Comparison of ENCODE assay signal across 8 cellular contexts in genomic region chr20:43590392-43591303, GRCh38. TPM values are rescaled to one million over a fixed set of nuclear protein-coding genes. Genes with fewer than 3 reads are reported as not detected.
DNase-seq lines count a peak whose midpoint lies in the region; ATAC-seq, FAIRE-seq and TF ChIP-seq lines count a peak whose summit lies in the region.

A gene with protein sequence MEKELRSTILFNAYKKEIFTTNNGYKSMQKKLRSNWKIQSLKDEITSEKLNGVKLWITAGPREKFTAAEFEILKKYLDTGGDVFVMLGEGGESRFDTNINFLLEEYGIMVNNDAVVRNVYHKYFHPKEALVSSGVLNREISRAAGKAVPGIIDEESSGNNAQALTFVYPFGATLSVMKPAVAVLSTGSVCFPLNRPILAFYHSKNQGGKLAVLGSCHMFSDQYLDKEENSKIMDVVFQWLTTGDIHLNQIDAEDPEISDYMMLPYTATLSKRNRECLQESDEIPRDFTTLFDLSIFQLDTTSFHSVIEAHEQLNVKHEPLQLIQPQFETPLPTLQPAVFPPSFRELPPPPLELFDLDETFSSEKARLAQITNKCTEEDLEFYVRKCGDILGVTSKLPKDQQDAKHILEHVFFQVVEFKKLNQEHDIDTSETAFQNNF (plus strand): TSS chr20:43590937. CDS start chr20:43594699, 3,762 bp downstream.

- BruUV-seq in Calu3 (replicated peaks; lab: Mats Ljungman, UMichigan) (no TSS peak), endothelial cell of umbilical vein (replicated peaks; lab: Mats Ljungman, UMichigan) (TSS peak; percentile 83)

- dilution Hi-C loops in endothelial cell of umbilical vein (cut with MboI; ENCODE audit: extremely low pct_ligation_motif_present, low sequenced_read_pairs), result no loop called here

- peak; percentile 32 for TF ChIP-seq POLR2A in endothelial cell of umbilical vein (IDR thresholded peaks at IDR 0.05; ENCODE audit: low read depth, low read length)

- peaks cover 21% of the 10 kb centered on the region for H3K4me1 Mint-ChIP-seq in Calu3 (ENCODE audit: low read depth, unreplicated experiment)

- TF ChIP-seq CTCF in Calu3 (IDR thresholded peaks at IDR 0.05; ENCODE audit: unreplicated experiment) (no peak), OCI-LY3 (IDR thresholded peaks at IDR 0.05; ENCODE audit: low read depth, low read length) (no peak), endothelial cell of umbilical vein (IDR thresholded peaks at IDR 0.05; ENCODE audit: extremely low read depth in 1 of 2, insufficient read depth in 1 of 2, low read depth in 1 of 2, low read length in 2 of 2) (no peak)

- peak within 1 kb of the TSS; percentile 74 for H3K9ac ChIP-seq in OCI-LY3 (ENCODE audit: low read length)
- H3K9ac ChIP-seq in endothelial cell of umbilical vein (replicated peaks; ENCODE audit: extremely low read depth, insufficient read depth, low read length), result peak within 1 kb of the TSS; percentile 76

- H3K9me1 ChIP-seq in endothelial cell of umbilical vein (replicated peaks; ENCODE audit: control insufficient read depth, extremely low read depth, insufficient read depth, low read length), result no peaks in the 10 kb centered on the region

- peak within 1 kb of the TSS; percentile 99 for H3K4me3 Mint-ChIP-seq in Calu3 (ENCODE audit: low read depth, unreplicated experiment)

- peak within 1 kb of the TSS; percentile 81 for H3K27ac Mint-ChIP-seq in Calu3 (ENCODE audit: unreplicated experiment)

- peak within 1 kb of the TSS; percentile 94 for H2AFZ ChIP-seq in OCI-LY3 (ENCODE audit: low read depth, low read length)
- H2AFZ ChIP-seq in endothelial cell of umbilical vein (ENCODE audit: low read depth, low read length), result peak within 1 kb of the TSS; percentile 95

- peaks cover 7% of the 10 kb centered on the region; the same call in 1 of the 2 replicates for H3K79me2 ChIP-seq in OCI-LY3 (ENCODE audit: low read length)
- peaks cover 3% of the 10 kb centered on the region for H3K79me2 ChIP-seq in endothelial cell of umbilical vein (ENCODE audit: control insufficient read depth, insufficient read depth, low read length)

- peaks cover 11% of the 10 kb centered on the region for H3K4me1 ChIP-seq in OCI-LY3 (ENCODE audit: low read length)
- H3K4me1 ChIP-seq in endothelial cell of umbilical vein (ENCODE audit: control insufficient read depth, extremely low read depth, insufficient read depth, low read length), result peaks cover 9% of the 10 kb centered on the region

- H3K36me3 Mint-ChIP-seq in Calu3 (ENCODE audit: insufficient read depth, unreplicated experiment), result peaks cover 30% of the 10 kb centered on the region

- H3K36me3 ChIP-seq in OCI-LY3 (replicated peaks; ENCODE audit: low read depth, low read length) (no peaks in the 10 kb centered on the region), endothelial cell of umbilical vein (ENCODE audit: control insufficient read depth in 2 of 2, extremely low read depth in 1 of 2, insufficient read depth in 2 of 2, low read length in 2 of 2) (no peaks in the 10 kb centered on the region)

- no peaks in the 10 kb centered on the region for H3K27me3 Mint-ChIP-seq in Calu3 (ENCODE audit: unreplicated experiment)

- H3K9me3 Mint-ChIP-seq in Calu3 (ENCODE audit: low read depth, unreplicated experiment), result no peaks in the 10 kb centered on the region

- H3K4me3 ChIP-seq in OCI-LY3 (ENCODE audit: low read length) (peak within 1 kb of the TSS; percentile 80), endothelial cell of umbilical vein (replicated peaks in 1 of 3; ENCODE audit: insufficient read depth in 1 of 3, low read depth in 1 of 3, low read length in 3 of 3) (peak within 1 kb of the TSS; percentile 64 to 100 (median 80))

- POLR2A ChIA-PET in endothelial cell of umbilical vein (lab: Charles Lee), result interaction anchor here (0.6 to 1.4 kb wide), 4 partner anchors 20 to 134 kb away, joined by 3 to 9 read pairs (median 3); no protein-coding TSS in a partner anchor

- peak within 1 kb of the TSS; percentile 87 for H3K4me2 ChIP-seq in OCI-LY3 (ENCODE audit: low read length)
- H3K4me2 ChIP-seq in endothelial cell of umbilical vein (ENCODE audit: insufficient read depth, low read length), result peak within 1 kb of the TSS; percentile 94

- CTCF ChIA-PET in Calu3 (lab: Charles Lee), result interaction anchor here (0.6 to 1.6 kb wide), 17 partner anchors 11 to 493 kb away, joined by 3 to 16 read pairs (median 3); partner anchors contain the start of genes SGK2 and SRSF6
- CTCF ChIA-PET in endothelial cell of umbilical vein (lab: Charles Lee), result interaction anchor here (0.6 to 1.9 kb wide), 8 partner anchors 39 to 490 kb away, joined by 3 to 25 read pairs (median 4); no protein-coding TSS in a partner anchor

- H4K20me1 ChIP-seq in OCI-LY3 (ENCODE audit: insufficient read depth, low read length) (no peaks in the 10 kb centered on the region), endothelial cell of umbilical vein (replicated peaks; ENCODE audit: control insufficient read depth, extremely low read depth, insufficient read depth, low read length) (no peaks in the 10 kb centered on the region)

- FAIRE-seq in endothelial cell of umbilical vein (lab: Jason Lieb, UNC), result peak; percentile 93

- DNase-seq in Calu3, result peak; percentile 97
- DNase-seq in HuH-7 (ENCODE audit: low spot score), result peak; percentile 92
- DNase-seq in activated T-cell treated with anti-CD3 and anti-CD28 coated beads for 1 hour (ENCODE audit: low read depth), result peak; percentile 79
- DNase-seq in endothelial cell of umbilical vein (ENCODE audit: low read depth, low spot score), result peak; percentile 93
- peak; percentile 86 for DNase-seq in middle frontal gyrus (ENCODE audit: extremely low spot score, low spot score)
- peak; percentile 75 to 83 for DNase-seq in stimulated activated CD8-positive, alpha-beta memory T cell treated with anti-CD3 and anti-CD28 coated beads, Interleukin-2, amount 100 ng/mL, for 48 hours (ENCODE audit: low read depth in 2 of 2)

- H3K27ac ChIP-seq in OCI-LY3 (ENCODE audit: low read length), result peak within 1 kb of the TSS; percentile 55
- peak within 1 kb of the TSS; percentile 91 for H3K27ac ChIP-seq in endothelial cell of umbilical vein (ENCODE audit: insufficient read depth, low read depth, low read length)

- intact Hi-C loops in Calu3 (cut with micrococcal nuclease; ENCODE audit: unreplicated experiment) (loop anchor here (1.0 to 5.0 kb wide), 3 partner anchors 32 to 133 kb away; partner anchors contain the start of genes SGK2 and SRSF6), endothelial cell of umbilical vein (cut with micrococcal nuclease) (loop anchor here (2.0 to 5.0 kb wide), 4 partner anchors 52 to 133 kb away; partner anchors contain the start of genes MYBL2 and SRSF6)

- peak; percentile 96 for ATAC-seq in GM21447 (IDR thresholded peaks at IDR 0.05; ENCODE audit: unreplicated experiment)

- H3K9me3 ChIP-seq in OCI-LY3 (ENCODE audit: insufficient read depth, low read length), result no peaks in the 10 kb centered on the region
- H3K9me3 ChIP-seq in endothelial cell of umbilical vein (replicated peaks; ENCODE audit: control insufficient read depth, insufficient read depth, low read length), result no peaks in the 10 kb centered on the region

- peaks cover 1% of the 10 kb centered on the region; the same call in 1 of the 2 replicates for H3K27me3 ChIP-seq in OCI-LY3 (ENCODE audit: low read depth, low read length)
- H3K27me3 ChIP-seq in endothelial cell of umbilical vein (ENCODE audit: control insufficient read depth in 2 of 2, insufficient read depth in 2 of 2, low read length in 2 of 2), result peaks cover 0 to 2% of the 10 kb centered on the region in 2 experiments

TF ChIP-seq in endothelial cell of umbilical vein, 7 proteins besides CTCF, POLR2A, EP300 and RAD21:
- TF ChIP-seq POLR2AphosphoS5 (IDR thresholded peaks at IDR 0.05; ENCODE audit: insufficient read depth, low read depth, low read length), result peak; percentile 42
- TF ChIP-seq JUN (IDR thresholded peaks at IDR 0.05; ENCODE audit: borderline replicate concordance, insufficient read depth, insufficient read length, low read depth), result no peak
- no peak for TF ChIP-seq FOS (IDR thresholded peaks at IDR 0.05; ENCODE audit: borderline replicate concordance, insufficient read depth, low read length)
TF ChIP-seq in endothelial cell of umbilical vein: peak in this region for 1.

RNA-seq across cellular contexts. Expression of the gene that starts here (rescaled TPM):
- 30.2 and 30.8 TPM in 2 replicates for total RNA-seq in Calu3 (2022)
- total RNA-seq in endothelial cell of umbilical vein, result 29.7 and 30.0 TPM in 2 replicates
- 33.4 and 38.5 TPM in 2 replicates for polyA plus RNA-seq in endothelial cell of umbilical vein
- 36.2 and 37.8 TPM in 2 replicates for polyA plus RNA-seq in endothelial cell of umbilical vein (2011; cell fraction: cytosol; rRNA removed)
- polyA plus RNA-seq in endothelial cell of umbilical vein (2011; cell fraction: nucleus; rRNA removed), result 17.6 and 19.0 TPM in 2 replicates
- 36.1 and 41.7 TPM in 2 replicates for polyA plus RNA-seq in endothelial cell of umbilical vein (2012)
- 42.3 and 54.0 TPM in 2 replicates for polyA minus RNA-seq in endothelial cell of umbilical vein
- 11.4 TPM for polyA minus RNA-seq in endothelial cell of umbilical vein (2011; cell fraction: cytosol; rRNA and poly(A)+ RNA removed)
- polyA minus RNA-seq in endothelial cell of umbilical vein (2011; cell fraction: nucleus; rRNA and poly(A)+ RNA removed), result 11.1 and 13.7 TPM in 2 replicates

Comparison
In these comparisons a context has a peak if more than half of its experiments do, and no peak if none do; other contexts are left out.
1. Peak in every context shown above with its lines: DNase-seq, ATAC-seq, H3K4me3 ChIP-seq and H3K27ac ChIP-seq.